ENCODE assay signal across 11 cellular contexts in genomic region chr20:62716198-62716940, GRCh38. TPM values are rescaled to one million over a fixed set of nuclear protein-coding genes. Genes with fewer than 3 reads are reported as not detected.
A peak's percentile ranks its signal among the peaks of the same experiment; 100 is the strongest.
DNase-seq lines count a peak whose midpoint lies in the region; ATAC-seq, FAIRE-seq and TF ChIP-seq lines count a peak whose summit lies in the region.
"Had no signal": no experiment of that assay in that cellular context is flagged by ENCODE, and none has a peak within 500 bp of the region (broad histone marks: within the 10 kb centered on the region; RNA-seq: fewer than 3 reads in every experiment).

No MANE protein-coding gene starts in this region.

- H3K27me3 Mint-ChIP-seq in activated CD4-positive, alpha-beta T cell treated with anti-CD3 and anti-CD28 coated beads, Interleukin-2, amount 10 ng/mL, durations not matched to agents 24 days and 14 days = peaks cover 54% of the 10 kb centered on the region

- peak; percentile 91 for FAIRE-seq in HTR-8/SVneo (lab: Jason Lieb, UNC)

- peaks cover 9% of the 10 kb centered on the region for H3K4me1 Mint-ChIP-seq in activated CD4-positive, alpha-beta T cell treated with anti-CD3 and anti-CD28 coated beads, Interleukin-2, amount 10 ng/mL, durations not matched to agents 24 days and 14 days

- H3K4me3 Mint-ChIP-seq in activated CD4-positive, alpha-beta T cell treated with anti-CD3 and anti-CD28 coated beads, Interleukin-2, amount 10 ng/mL, durations not matched to agents 24 days and 14 days = peak overlapping the region; percentile 35

- intact Hi-C loops in activated CD4-positive, alpha-beta T cell treated with anti-CD3 and anti-CD28 coated beads, Interleukin-2, amount 10 ng/mL, durations not matched to agents 24 days and 14 days (cut with micrococcal nuclease) = no loop called here

- H3K27ac Mint-ChIP-seq in activated CD4-positive, alpha-beta T cell treated with anti-CD3 and anti-CD28 coated beads, Interleukin-2, amount 10 ng/mL, durations not matched to agents 24 days and 14 days = peak overlapping the region; percentile 9

- DNase-seq in HTR-8/SVneo (ENCODE audit: insufficient read length, low spot score) = peak; percentile 48
- DNase-seq in activated CD4-positive, alpha-beta T cell treated with anti-CD3 and anti-CD28 coated beads, Interleukin-2, amount 10 ng/mL, durations not matched to agents 24 days and 14 days = peak; percentile 79
- DNase-seq in cardiac fibroblast (ENCODE audit: low read depth in 2 of 2) = peak; percentile 15 to 28
- DNase-seq in stimulated activated CD8-positive, alpha-beta memory T cell treated with anti-CD3 and anti-CD28 coated beads, Interleukin-15, amount 100 ng/mL, for 4 hours (ENCODE audit: low read depth in 2 of 2) = peak; percentile 21 to 25
- no peak for DNase-seq in amniotic stem cell (lab: John Stamatoyannopoulos, UW)
- DNase-seq in cerebellar nuclear complex (lab: John Stamatoyannopoulos, UW) = no peak
- no peak for DNase-seq in kidney glomerular epithelial cell (lab: John Stamatoyannopoulos, UW)
- DNase-seq: DMS79, KG1, NCI-H82 had no signal

- no peak for TF ChIP-seq CTCF in cardiac fibroblast (IDR thresholded peaks at IDR 0.05; ENCODE audit: low read depth, low read length)

- ATAC-seq in GM19324 (IDR thresholded peaks at IDR 0.05; ENCODE audit: low FRiP score, unreplicated experiment) = no peak

- H3K9me3 Mint-ChIP-seq in activated CD4-positive, alpha-beta T cell treated with anti-CD3 and anti-CD28 coated beads, Interleukin-2, amount 10 ng/mL, durations not matched to agents 24 days and 14 days = peaks cover 8% of the 10 kb centered on the region

- peaks cover 8% of the 10 kb centered on the region for H3K36me3 Mint-ChIP-seq in activated CD4-positive, alpha-beta T cell treated with anti-CD3 and anti-CD28 coated beads, Interleukin-2, amount 10 ng/mL, durations not matched to agents 24 days and 14 days (ENCODE audit: low read depth)

- H3K4me3 ChIP-seq in cardiac fibroblast (replicated peaks in 1 of 2; ENCODE audit: low read depth in 2 of 2, low read length in 2 of 2) = no peak overlapping the region

RNA-seq across cellular contexts. Expression of gene NTSR1, which starts 7.7 kb away (rescaled TPM):
- not detected in 2 replicates for total RNA-seq in activated CD4-positive, alpha-beta T cell treated with anti-CD3 and anti-CD28 coated beads, Interleukin-2, amount 10 ng/mL, durations not matched to agents 24 days and 14 days

Comparison
In these comparisons a context has a peak if more than half of its experiments do, and no peak if none do; other contexts are left out.
1. DNase-seq: peak in HTR-8/SVneo (single experiment), activated CD4-positive, alpha-beta T cell treated with anti-CD3 and anti-CD28 coated beads, Interleukin-2, amount 10 ng/mL, durations not matched to agents 24 days and 14 days (single experiment), cardiac fibroblast (2 of 2) and stimulated activated CD8-positive, alpha-beta memory T cell treated with anti-CD3 and anti-CD28 coated beads, Interleukin-15, amount 100 ng/mL, for 4 hours (2 of 2); none in amniotic stem cell (single experiment), cerebellar nuclear complex (0 of 2) and kidney glomerular epithelial cell (single experiment).